Comparison of ENCODE assay signal across 11 cellular contexts in the genomic region with DNA sequence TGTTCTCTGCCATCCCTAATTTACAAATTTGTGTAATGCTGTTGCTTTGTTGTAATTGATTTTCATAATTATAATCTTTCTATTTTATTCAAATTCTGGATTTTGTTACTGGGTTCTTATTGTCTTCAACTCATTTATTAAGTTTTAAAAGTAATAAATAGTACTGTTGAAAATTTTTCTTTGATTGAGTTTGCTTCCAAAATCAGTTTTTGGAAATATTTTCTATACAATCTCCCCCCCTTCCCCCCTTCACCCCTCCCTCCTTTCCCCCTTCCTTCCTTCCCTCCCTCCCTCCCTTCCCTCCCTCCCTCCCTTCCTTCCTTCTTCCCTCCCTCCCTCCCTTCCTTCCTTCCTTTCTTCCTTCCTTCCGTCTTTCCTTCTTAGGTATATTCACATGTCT. TPM values are rescaled to one million over a fixed set of nuclear protein-coding genes. Genes with fewer than 3 reads are reported as not detected.
"Had no signal": no experiment of that assay in that cellular context is flagged by ENCODE, and none has a peak within 500 bp of the region (broad histone marks: within the 10 kb centered on the region; RNA-seq: fewer than 3 reads in every experiment).

No MANE protein-coding gene starts in this region.

- H2AFZ ChIP-seq: GM23248, GM23338 had no signal

- H3K9ac ChIP-seq: GM23248 had no signal

- H3K4me2 ChIP-seq: GM23338 had no signal

- DNase-seq: GM23248, GOT3, H7, H9, HCEC 1CT, HFFc6 had no signal

- H3K4me3 ChIP-seq: GM23248, GM23338, HAP-1 had no signal

- H3K36me3 ChIP-seq: HAP-1 had no signal

- H3K27ac ChIP-seq: GM23248 had no signal

- FAIRE-seq: H1, H54 had no signal

- ATAC-seq: GM23338, HCT116 had no signal

- H3K9me3 ChIP-seq: HAP-1 had no signal

RNA-seq across cellular contexts. Expression of gene TMPRSS15, which starts 6.0 kb away (rescaled TPM):
- total RNA-seq: GM23248, GM23338, H1, H7, H9, HFFc6 had no signal
- polyA plus RNA-seq: GM23248, GM23338, H1 had no signal
